ENCODE assay signal across 24 cellular contexts in the genomic region with DNA sequence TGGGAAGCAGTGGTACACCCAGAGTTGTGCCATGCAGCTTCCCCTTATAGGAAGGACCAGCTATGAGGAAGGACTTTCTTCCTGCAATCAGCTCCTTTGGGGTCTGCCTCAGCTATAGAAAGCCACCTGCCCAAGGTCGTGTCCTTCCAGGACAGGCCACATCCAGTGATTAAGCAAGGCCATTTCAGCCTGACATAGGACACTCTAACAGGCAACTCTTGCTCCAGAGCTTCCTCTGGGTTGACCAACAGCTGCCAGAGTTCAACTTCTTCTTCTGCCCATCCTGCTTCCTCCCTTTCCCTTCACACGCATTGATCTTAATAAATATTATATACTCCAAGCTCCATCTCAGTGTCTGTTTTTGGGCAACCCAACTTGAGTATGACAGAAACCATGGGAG. TPM values are rescaled to one million over a fixed set of nuclear protein-coding genes. Genes with fewer than 3 reads are reported as not detected.
"Had no signal": no experiment of that assay in that cellular context is flagged by ENCODE, and none has a peak within 500 bp of the region (broad histone marks: within the 10 kb centered on the region; RNA-seq: fewer than 3 reads in every experiment).

No MANE protein-coding gene starts in this region.

- H3K27ac ChIP-seq: epithelial cell of prostate, esophagus muscularis mucosa, gastrocnemius medialis, heart right ventricle, neural progenitor cell, ovary, right atrium auricular region, sigmoid colon, skin epidermis, stomach, suprapubic skin, transverse colon had no signal

- H3K9me3 ChIP-seq: esophagus muscularis mucosa, gastrocnemius medialis, heart right ventricle, mucosa of descending colon, ovary, right atrium auricular region, sigmoid colon, stomach, suprapubic skin, transverse colon had no signal

- H3K9me3 Mint-ChIP-seq: effector memory CD8-positive, alpha-beta T cell; natural killer cell treated with Interleukin-12 subunit alpha and Interleukin-12 subunit beta and Interleukin-15 and Interleukin-18, amount 100 ng/mL, for 72 hours had no signal

- H3K27ac Mint-ChIP-seq: effector memory CD8-positive, alpha-beta T cell; natural killer cell treated with Interleukin-12 subunit alpha and Interleukin-12 subunit beta and Interleukin-15 and Interleukin-18, amount 100 ng/mL, for 72 hours; neural progenitor cell had no signal

- H3K36me3 Mint-ChIP-seq: natural killer cell treated with Interleukin-12 subunit alpha and Interleukin-12 subunit beta and Interleukin-15 and Interleukin-18, amount 100 ng/mL, for 72 hours had no signal

- H3K36me3 ChIP-seq: esophagus muscularis mucosa, gastrocnemius medialis, heart right ventricle, neural progenitor cell, ovary, right atrium auricular region, sigmoid colon, stomach, suprapubic skin, transverse colon had no signal

- DNase-seq: effector memory CD8-positive, alpha-beta T cell; gastrocnemius medialis; heart right ventricle; hypothalamus; kidney glomerular epithelial cell; mucosa of descending colon; nucleus accumbens; ovary; sigmoid colon; stimulated activated CD4-positive, alpha-beta T cell treated with anti-CD3 and anti-CD28 coated beads, Interleukin-2, amount 100 ng/mL, for 24 hours; stimulated activated CD4-positive, alpha-beta T cell treated with anti-CD3 and anti-CD28 coated beads, Interleukin-4, amount 100 ng/mL, for 4 hours; stimulated activated naive CD4-positive, alpha-beta T cell; stomach; transverse colon had no signal

- H3K4me3 Mint-ChIP-seq: effector memory CD8-positive, alpha-beta T cell; natural killer cell treated with Interleukin-12 subunit alpha and Interleukin-12 subunit beta and Interleukin-15 and Interleukin-18, amount 100 ng/mL, for 72 hours; neural progenitor cell had no signal

- H3K27me3 ChIP-seq: esophagus muscularis mucosa, gastrocnemius medialis, neural progenitor cell, ovary, right atrium auricular region, sigmoid colon, stomach, suprapubic skin had no signal

- H3K4me1 ChIP-seq: esophagus muscularis mucosa, gastrocnemius medialis, heart right ventricle, right atrium auricular region, sigmoid colon, stomach, suprapubic skin, transverse colon had no signal

- ATAC-seq: effector memory CD8-positive, alpha-beta T cell; gastrocnemius medialis; heart right ventricle; left lobe of liver; mucosa of descending colon; natural killer cell treated with Interleukin-12 subunit alpha and Interleukin-12 subunit beta and Interleukin-15 and Interleukin-18, amount 100 ng/mL, for 72 hours had no signal

- H3K4me3 ChIP-seq: esophagus muscularis mucosa, gastrocnemius medialis, heart right ventricle, mucosa of descending colon, neural progenitor cell, ovary, right atrium auricular region, sigmoid colon, skin epidermis, stomach, suprapubic skin, transverse colon had no signal

RNA-seq across cellular contexts. Expression of gene LRP2, which starts 12.8 kb away (rescaled TPM):
- total RNA-seq: esophagus muscularis mucosa, gastrocnemius medialis, posterior vena cava, transverse colon had no signal
- polyA plus RNA-seq: sigmoid colon, urinary bladder had no signal
